ENCODE assay signal across 31 cellular contexts in the genomic region with DNA sequence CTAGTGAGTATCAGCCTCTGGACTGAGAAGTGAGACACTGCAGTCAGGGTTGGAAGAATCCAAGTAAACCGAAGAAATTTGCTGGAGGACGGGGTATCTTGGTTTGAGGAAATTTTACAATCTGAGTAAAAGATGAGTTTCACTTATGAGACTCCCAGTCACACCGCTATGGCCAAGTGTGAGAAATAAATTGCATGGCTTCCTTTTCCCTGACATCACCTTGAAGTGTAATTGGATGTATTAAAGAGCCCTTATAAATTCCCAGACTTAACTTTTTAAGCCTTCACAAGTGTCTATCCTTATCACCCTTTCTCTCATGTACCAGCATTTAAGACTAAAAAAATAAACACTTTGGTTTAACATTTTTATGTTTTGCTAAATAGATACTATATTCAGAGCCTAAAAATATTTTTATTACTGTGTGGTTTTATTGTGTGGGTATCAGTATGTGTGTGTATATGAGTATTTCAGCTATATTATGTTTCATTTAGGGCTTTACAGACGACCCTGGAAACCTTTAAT. TPM values are rescaled to one million over a fixed set of nuclear protein-coding genes. Genes with fewer than 3 reads are reported as not detected.
A peak's percentile ranks its signal among the peaks of the same experiment; 100 is the strongest.
DNase-seq lines count a peak whose midpoint lies in the region; ATAC-seq and TF ChIP-seq lines count a peak whose summit lies in the region.
"Had no signal": no experiment of that assay in that cellular context is flagged by ENCODE, and none has a peak within 500 bp of the region (broad histone marks: within the 10 kb centered on the region; RNA-seq: fewer than 3 reads in every experiment).

No MANE protein-coding gene starts in this region.

- no peak overlapping the region for H3K4me2 ChIP-seq in mesendoderm (ENCODE audit: low read length)

- whole genome bisulfite sequencing in mesendoderm (ENCODE audit: extremely low coverage, insufficient coverage, low lambda C conversion rate) = no CpG with 5 or more reads among the region's 4 CpGs

- H3K23ac ChIP-seq in mesendoderm (ENCODE audit: low read length) = peak overlapping the region; percentile 39

- no peak overlapping the region for H2AK5ac ChIP-seq in mesendoderm (ENCODE audit: low read length)

- H3K27me3 ChIP-seq in CD8-positive, alpha-beta T cell (ENCODE audit: insufficient read depth, low read length) = no peaks in the 10 kb centered on the region
- H3K27me3 ChIP-seq in mesendoderm (ENCODE audit: insufficient read depth, low read length, poor library complexity) = no peaks in the 10 kb centered on the region
- no peaks in the 10 kb centered on the region for H3K27me3 ChIP-seq in H7 (ENCODE audit: control insufficient read depth, insufficient read depth, low read length)
- H3K27me3 ChIP-seq: breast epithelium, colonic mucosa, right lobe of liver, suprapubic skin had no signal

- H3K9me3 Mint-ChIP-seq in CD8-positive, alpha-beta T cell = no peaks in the 10 kb centered on the region
- no peaks in the 10 kb centered on the region for H3K9me3 Mint-ChIP-seq in chondrocyte (ENCODE audit: low read depth)
- H3K9me3 Mint-ChIP-seq: activated CD4-positive, alpha-beta memory T cell treated with anti-CD3 and anti-CD28 coated beads, Interleukin-2, amount 10 ng/mL, durations not matched to agents 7 days and 5 days had no signal

- H4K5ac ChIP-seq in mesendoderm (ENCODE audit: low read length) = no peak overlapping the region

- peaks cover 19% of the 10 kb centered on the region for H3K36me3 Mint-ChIP-seq in CD8-positive, alpha-beta T cell
- H3K36me3 Mint-ChIP-seq in T-helper 17 cell (ENCODE audit: low read depth) = peaks cover 2% of the 10 kb centered on the region
- no peaks in the 10 kb centered on the region for H3K36me3 Mint-ChIP-seq in chondrocyte (ENCODE audit: low read depth)

- H3K9me3 ChIP-seq in CD8-positive, alpha-beta T cell (ENCODE audit: low read length) = no peaks in the 10 kb centered on the region
- no peaks in the 10 kb centered on the region for H3K9me3 ChIP-seq in T-helper 17 cell (ENCODE audit: control insufficient read depth, low read length, poor library complexity, severe bottlenecking)
- H3K9me3 ChIP-seq: breast epithelium, colonic mucosa, right lobe of liver, suprapubic skin had no signal

- H3K79me1 ChIP-seq in mesendoderm (ENCODE audit: low read length) = peaks cover 29% of the 10 kb centered on the region

- intact Hi-C loops in CD8-positive, alpha-beta T cell (cut with DNase I, micrococcal nuclease) = loop anchor here in 1 of 2 experiments (1.0 kb wide), 1 partner anchor 11 kb away; no protein-coding TSS in a partner anchor

- no peak overlapping the region for H3K56ac ChIP-seq in mesendoderm (ENCODE audit: low read length)

- peaks cover 97% of the 10 kb centered on the region for H3K4me1 Mint-ChIP-seq in CD8-positive, alpha-beta T cell (ENCODE audit: low read depth)
- H3K4me1 Mint-ChIP-seq in T-helper 17 cell (peaks cover 75% of the 10 kb centered on the region), chondrocyte (ENCODE audit: low read depth) (peaks cover 46% of the 10 kb centered on the region)

- H2BK5ac ChIP-seq in mesendoderm (ENCODE audit: low read length) = no peak overlapping the region

- H3K4me3 ChIP-seq in AG10803 (ENCODE audit: low read length) = no peak overlapping the region
- H3K4me3 ChIP-seq in CD8-positive, alpha-beta T cell (ENCODE audit: low read depth, low read length) = no peak overlapping the region
- no peak overlapping the region for H3K4me3 ChIP-seq in mesendoderm (ENCODE audit: low read length)
- H3K4me3 ChIP-seq in H7 (ENCODE audit: insufficient read depth, low read depth, low read length) = no peak overlapping the region
- H3K4me3 ChIP-seq: breast epithelium, colonic mucosa, K562, lung, right lobe of liver, suprapubic skin had no signal

- TF ChIP-seq CTCF in AG10803 (conservative IDR thresholded peaks at IDR 0.05; ENCODE audit: low read length) (no peak), chondrocyte (IDR thresholded peaks at IDR 0.05) (no peak)
- no peak for TF ChIP-seq CTCF in CD8-positive, alpha-beta T cell (IDR thresholded peaks at IDR 0.05)

- H3K18ac ChIP-seq in mesendoderm (ENCODE audit: low read length) = no peak overlapping the region

- no peak overlapping the region for H3K9ac ChIP-seq in mesendoderm (ENCODE audit: low read length)

- peak overlapping the region; percentile 0 for H3K4me3 Mint-ChIP-seq in CD8-positive, alpha-beta T cell
- peak overlapping the region; percentile 47 for H3K4me3 Mint-ChIP-seq in T-helper 17 cell
- no peak overlapping the region for H3K4me3 Mint-ChIP-seq in chondrocyte (ENCODE audit: unreplicated experiment)
- H3K4me3 Mint-ChIP-seq: activated CD4-positive, alpha-beta memory T cell treated with anti-CD3 and anti-CD28 coated beads, Interleukin-2, amount 10 ng/mL, durations not matched to agents 7 days and 5 days had no signal

- no peaks in the 10 kb centered on the region for H3K27me3 Mint-ChIP-seq in CD8-positive, alpha-beta T cell (ENCODE audit: low read depth)
- H3K27me3 Mint-ChIP-seq in T-helper 17 cell (no peaks in the 10 kb centered on the region), chondrocyte (ENCODE audit: low read depth) (no peaks in the 10 kb centered on the region)
- H3K27me3 Mint-ChIP-seq: activated CD4-positive, alpha-beta memory T cell treated with anti-CD3 and anti-CD28 coated beads, Interleukin-2, amount 10 ng/mL, durations not matched to agents 7 days and 5 days; progenitor cell of endocrine pancreas had no signal

- H3K4me1 ChIP-seq in CD8-positive, alpha-beta T cell (ENCODE audit: insufficient read depth, low read length) = peaks cover 75% of the 10 kb centered on the region
- peaks cover 2% of the 10 kb centered on the region for H3K4me1 ChIP-seq in mesendoderm (ENCODE audit: control insufficient read depth, low read depth, low read length)
- H3K4me1 ChIP-seq: colonic mucosa had no signal

- no peak for ATAC-seq in CD8-positive, alpha-beta T cell
- no peak for ATAC-seq in T-helper 17 cell
- ATAC-seq: activated CD4-positive, CD25-positive, alpha-beta regulatory T cell treated with anti-CD3 and anti-CD28 coated beads, Interleukin-2, amount 50 U/mL, for 24 hours; K562; right lobe of liver had no signal

- H3K27ac Mint-ChIP-seq in CD8-positive, alpha-beta T cell = no peak overlapping the region
- H3K27ac Mint-ChIP-seq in T-helper 17 cell (no peak overlapping the region), chondrocyte (ENCODE audit: unreplicated experiment) (no peak overlapping the region)
- H3K27ac Mint-ChIP-seq: activated CD4-positive, alpha-beta memory T cell treated with anti-CD3 and anti-CD28 coated beads, Interleukin-2, amount 10 ng/mL, durations not matched to agents 7 days and 5 days; progenitor cell of endocrine pancreas had no signal

- H2BK120ac ChIP-seq in mesendoderm (ENCODE audit: low read depth, low read length) = no peak overlapping the region

- no peak overlapping the region for H3K27ac ChIP-seq in CD8-positive, alpha-beta T cell (ENCODE audit: low read depth, low read length)
- H3K27ac ChIP-seq in mesendoderm (ENCODE audit: low read depth, low read length) = no peak overlapping the region
- H3K27ac ChIP-seq: breast epithelium, colonic mucosa, right lobe of liver, RWPE1, suprapubic skin had no signal

- no peaks in the 10 kb centered on the region for H3K36me3 ChIP-seq in CD8-positive, alpha-beta T cell (ENCODE audit: insufficient read depth, low read length)
- no peaks in the 10 kb centered on the region for H3K36me3 ChIP-seq in mesendoderm (ENCODE audit: control insufficient read depth, insufficient read depth, low read length)
- no peaks in the 10 kb centered on the region for H3K36me3 ChIP-seq in H7 (replicated peaks; ENCODE audit: control insufficient read depth, insufficient read depth, low read length)
- H3K36me3 ChIP-seq: breast epithelium, colonic mucosa, right lobe of liver, suprapubic skin had no signal

- H3K79me2 ChIP-seq in mesendoderm (ENCODE audit: control insufficient read depth, insufficient read depth, low read length) = peaks cover 15% of the 10 kb centered on the region

- POLR2A ChIA-PET in CD8-positive, alpha-beta T cell (lab: Charles Lee) = no interaction called here

- DNase-seq in AG10803 (ENCODE audit: low read depth) (peak; percentile 16), T-helper 17 cell (no peak), mesendoderm (no peak), medulla oblongata (ENCODE audit: extremely low spot score) (no peak), chondrocyte (ENCODE audit: low spot score) (no peak), inferior parietal cortex (ENCODE audit: extremely low spot score) (no peak), H7 (no peak)
- DNase-seq in CD8-positive, alpha-beta T cell = no peak
- DNase-seq: activated CD4-positive, alpha-beta memory T cell treated with anti-CD3 and anti-CD28 coated beads, Interleukin-2, amount 10 ng/mL, durations not matched to agents 7 days and 5 days; activated gamma-delta T cell; activated T-cell treated with anti-CD3 and anti-CD28 coated beads for 4 hours; C1 segment of cervical spinal cord; colonic mucosa; effector memory CD4-positive, alpha-beta T cell; HCEC 1CT; kidney; NCI-H1105; NCI-H2029 treated with DMSO at 0.1 percent for 48 hours; NCI-H2227 treated with DMSO at 0.1 percent for 48 hours; NCI-H748 treated with DMSO at 0.1 percent for 48 hours; right lobe of liver; stimulated activated CD4-positive, alpha-beta T cell treated with anti-CD3 and anti-CD28 coated beads, Interleukin-12 subunit alpha, Interleukin-12 subunit beta, amount 100 ng/mL, for 4 hours; stimulated activated CD4-positive, alpha-beta T cell treated with anti-CD3 and anti-CD28 coated beads, Interleukin-4, amount 100 ng/mL, for 1 hour; T-helper 1 cell had no signal

- CTCF ChIA-PET in CD8-positive, alpha-beta T cell (lab: Charles Lee) = interaction anchor here (1.6 kb wide), 1 partner anchor 41 kb away, joined by 3 read pairs; no protein-coding TSS in a partner anchor

- no peak overlapping the region for H2BK15ac ChIP-seq in mesendoderm (replicated peaks; ENCODE audit: low read depth)

- no peak overlapping the region for H4K8ac ChIP-seq in mesendoderm (ENCODE audit: low read depth, low read length)

- no peak overlapping the region for H3K4ac ChIP-seq in mesendoderm (ENCODE audit: low read depth, low read length)

RNA-seq across cellular contexts. Expression of a gene that starts 23.8 kb away (rescaled TPM):
- total RNA-seq in CD8-positive, alpha-beta T cell = 100 to 1,000 TPM; 264 to 275 TPM
- total RNA-seq in T-helper 17 cell = 100 to 1,000 TPM; 219 to 288 TPM
- polyA plus RNA-seq in mesendoderm (2013, experiment 1 of 2) = 10.3 TPM
- 9.1 TPM for polyA plus RNA-seq in mesendoderm (2013, experiment 2 of 2)
- 27.6 to 30.6 TPM (median 28.7 TPM) in 3 replicates for total RNA-seq in chondrocyte
- total RNA-seq in H7 (2014; rRNA removed; shearing (Covaris generic)) = 30.0 and 50.8 TPM in 2 replicates
